ENCODE assay signal across 8 cellular contexts in the genomic region with DNA sequence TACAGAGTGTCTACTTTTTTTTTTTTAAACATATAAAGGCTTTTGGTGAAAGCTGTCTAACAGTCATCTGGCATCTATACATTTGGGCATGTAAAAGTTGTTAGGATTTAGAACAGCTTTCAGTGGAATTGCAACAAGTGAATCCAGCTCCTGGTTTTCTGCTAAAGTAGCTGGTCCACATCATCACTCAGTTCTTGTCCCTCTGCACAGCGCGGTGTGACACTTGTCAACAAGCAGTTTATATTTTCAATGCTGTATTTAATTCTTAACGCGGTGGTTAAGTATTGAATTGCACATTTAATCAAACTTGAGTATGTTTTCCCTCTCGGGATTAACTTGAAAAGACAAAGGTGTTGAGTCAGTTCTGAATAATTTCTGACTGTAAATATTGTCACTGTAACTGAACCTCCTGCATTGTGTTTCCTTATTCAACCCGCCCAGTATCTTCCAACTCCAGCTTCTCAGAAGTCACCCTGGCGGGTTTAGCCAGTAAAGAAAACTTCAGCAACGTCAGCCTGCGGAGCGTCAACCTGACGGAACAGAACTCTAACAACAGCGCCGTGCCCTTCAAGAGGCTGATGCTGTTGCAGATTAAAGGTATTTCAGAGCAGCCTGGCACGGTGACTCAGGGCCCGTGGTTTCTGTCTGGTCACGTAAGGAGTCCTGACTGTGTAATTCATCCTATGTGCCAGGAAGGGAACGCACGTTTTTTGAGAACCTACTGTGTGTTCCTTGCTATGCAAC.
A peak's percentile ranks its signal among the peaks of the same experiment; 100 is the strongest.
DNase-seq lines count a peak whose midpoint lies in the region; TF ChIP-seq lines count a peak whose summit lies in the region.
"Not testable (repeated sequence)": the region's sequence is repeated elsewhere in the genome, so short reads cannot be mapped to it uniquely, and the experiment has no call there.

No MANE protein-coding gene starts in this region.

- not testable (repeated sequence) for H3K4me1 Mint-ChIP-seq in MCF 10A (ENCODE audit: insufficient read depth, unreplicated experiment)

- DNase-seq in EL, result peak; percentile 58
- peak; percentile 78 to 84 for DNase-seq in PC-9
- peak; percentile 52 to 69 for DNase-seq in activated CD4-positive, alpha-beta T cell treated with anti-CD3 and anti-CD28 coated beads for 24 hours (ENCODE audit: low read depth in 2 of 2)
- peak; percentile 85 to 88 for DNase-seq in activated T-cell treated with anti-CD3 and anti-CD28 coated beads, Interleukin-2, amount 50 U/mL, for 48 hours
- peak; percentile 65 for DNase-seq in MCF 10A (ENCODE audit: unreplicated experiment)
- DNase-seq in kidney epithelial cell (ENCODE audit: low read depth), result peak; percentile 50
- peak in 3 of 4 experiments; percentile 34 to 72 (median 68) for DNase-seq in stimulated activated CD4-positive, alpha-beta T cell treated with anti-CD3 and anti-CD28 coated beads, Interleukin-1b, Interleukin-23, amount 100 ng/mL, for 24 hours (ENCODE audit: low read depth in 4 of 4, low spot score in 1 of 4)
- DNase-seq in stimulated activated naive CD4-positive, alpha-beta T cell treated with Interleukin-2 at 50 U/mL for 16 hours (lab: John Stamatoyannopoulos, UW), result peak; percentile 83

- not testable (repeated sequence) for H4K20me1 ChIP-seq in PC-9 (ENCODE audit: insufficient read depth)

- intact Hi-C loops in PC-9 (cut with micrococcal nuclease; ENCODE audit: unreplicated experiment), result not testable (repeated sequence)
- intact Hi-C loops in MCF 10A (cut with micrococcal nuclease), result loop anchor here (1.0 kb wide), 1 partner anchor 8 kb away; no protein-coding TSS in a partner anchor

- not testable (repeated sequence) for H3K27me3 Mint-ChIP-seq in MCF 10A (ENCODE audit: insufficient read depth, unreplicated experiment)

- peak overlapping the region; percentile 23; the same call in 1 of the 2 replicates for H3K4me3 ChIP-seq in PC-9
- not testable (repeated sequence) for H3K4me3 ChIP-seq in kidney epithelial cell (ENCODE audit: low read depth, low read length)

- not testable (repeated sequence) for H3K27me3 ChIP-seq in PC-9 (ENCODE audit: insufficient read depth, low read depth); kidney epithelial cell (ENCODE audit: control insufficient read depth, insufficient read depth, low read length)

- BruUV-seq in PC-9 (replicated peaks; lab: Mats Ljungman, UMichigan); MCF 10A (replicated peaks; lab: Mats Ljungman, UMichigan): not testable (repeated sequence)

- CTCF ChIA-PET in PC-9 (lab: Charles Lee), result not testable (repeated sequence)
- CTCF ChIA-PET in MCF 10A (lab: Yijun Ruan, JAX), result interaction anchor here (0.7 to 1.2 kb wide), 4 partner anchors 9 to 829 kb away, joined by 3 to 5 read pairs (median 4); no protein-coding TSS in a partner anchor

- peak overlapping the region; percentile 71 for H3K4me2 ChIP-seq in PC-9

- POLR2A ChIA-PET in PC-9 (lab: Charles Lee; ENCODE audit: unreplicated experiment), result interaction anchor here (0.6 kb wide), 1 partner anchor 337 kb away, joined by 3 read pairs; no protein-coding TSS in a partner anchor
- POLR2A ChIA-PET in MCF 10A (lab: Yijun Ruan, JAX), result interaction anchor here (0.6 kb wide), 1 partner anchor 20 kb away, joined by 3 read pairs; no protein-coding TSS in a partner anchor

- H3K27ac ChIP-seq in PC-9, result peak overlapping the region; percentile 69

- not testable (repeated sequence) for H3F3A ChIP-seq in PC-9 (ENCODE audit: insufficient read depth, low read depth)

- peak overlapping the region; percentile 67 for H3K27ac Mint-ChIP-seq in MCF 10A (ENCODE audit: low read depth, unreplicated experiment)

- not testable (repeated sequence) for H3K36me3 ChIP-seq in PC-9 (ENCODE audit: low read depth); kidney epithelial cell (ENCODE audit: control insufficient read depth, insufficient read depth, low read length)

- not testable (repeated sequence) for H3K4me1 ChIP-seq in PC-9 (replicated peaks; ENCODE audit: insufficient read depth)

- H3K9me3 Mint-ChIP-seq in MCF 10A (ENCODE audit: unreplicated experiment), result not testable (repeated sequence)

- TF ChIP-seq CTCF in PC-9 (conservative IDR thresholded peaks at IDR 0.05); MCF 10A (IDR thresholded peaks at IDR 0.05; ENCODE audit: unreplicated experiment); kidney epithelial cell (IDR thresholded peaks at IDR 0.05; ENCODE audit: insufficient read depth, low read length, poor library complexity, severe bottlenecking): not testable (repeated sequence)

- not testable (repeated sequence) for H3K36me3 Mint-ChIP-seq in MCF 10A (ENCODE audit: insufficient read depth, unreplicated experiment)

- not testable (repeated sequence) for H3K9me2 ChIP-seq in PC-9 (ENCODE audit: insufficient read depth)

- peak overlapping the region; percentile 36 for H3K4me3 Mint-ChIP-seq in MCF 10A (ENCODE audit: unreplicated experiment)

- not testable (repeated sequence) for H3K9me3 ChIP-seq in PC-9 (ENCODE audit: insufficient read depth, low read depth)

- H2AFZ ChIP-seq in PC-9, result not testable (repeated sequence)

- not testable (repeated sequence) for H3K79me2 ChIP-seq in PC-9 (ENCODE audit: low read depth)
